In genomic region chr20:61173267-61173666, GRCh38 we compare ENCODE assay signal across 1 cellular context.
TF ChIP-seq lines count a peak whose summit lies in the region.

No MANE protein-coding gene starts in this region.

TF ChIP-seq in HepG2, 621 proteins besides CTCF, POLR2A, EP300 and RAD21 (continued from another document and continues in another):
- TF ChIP-seq, protein P1, sequence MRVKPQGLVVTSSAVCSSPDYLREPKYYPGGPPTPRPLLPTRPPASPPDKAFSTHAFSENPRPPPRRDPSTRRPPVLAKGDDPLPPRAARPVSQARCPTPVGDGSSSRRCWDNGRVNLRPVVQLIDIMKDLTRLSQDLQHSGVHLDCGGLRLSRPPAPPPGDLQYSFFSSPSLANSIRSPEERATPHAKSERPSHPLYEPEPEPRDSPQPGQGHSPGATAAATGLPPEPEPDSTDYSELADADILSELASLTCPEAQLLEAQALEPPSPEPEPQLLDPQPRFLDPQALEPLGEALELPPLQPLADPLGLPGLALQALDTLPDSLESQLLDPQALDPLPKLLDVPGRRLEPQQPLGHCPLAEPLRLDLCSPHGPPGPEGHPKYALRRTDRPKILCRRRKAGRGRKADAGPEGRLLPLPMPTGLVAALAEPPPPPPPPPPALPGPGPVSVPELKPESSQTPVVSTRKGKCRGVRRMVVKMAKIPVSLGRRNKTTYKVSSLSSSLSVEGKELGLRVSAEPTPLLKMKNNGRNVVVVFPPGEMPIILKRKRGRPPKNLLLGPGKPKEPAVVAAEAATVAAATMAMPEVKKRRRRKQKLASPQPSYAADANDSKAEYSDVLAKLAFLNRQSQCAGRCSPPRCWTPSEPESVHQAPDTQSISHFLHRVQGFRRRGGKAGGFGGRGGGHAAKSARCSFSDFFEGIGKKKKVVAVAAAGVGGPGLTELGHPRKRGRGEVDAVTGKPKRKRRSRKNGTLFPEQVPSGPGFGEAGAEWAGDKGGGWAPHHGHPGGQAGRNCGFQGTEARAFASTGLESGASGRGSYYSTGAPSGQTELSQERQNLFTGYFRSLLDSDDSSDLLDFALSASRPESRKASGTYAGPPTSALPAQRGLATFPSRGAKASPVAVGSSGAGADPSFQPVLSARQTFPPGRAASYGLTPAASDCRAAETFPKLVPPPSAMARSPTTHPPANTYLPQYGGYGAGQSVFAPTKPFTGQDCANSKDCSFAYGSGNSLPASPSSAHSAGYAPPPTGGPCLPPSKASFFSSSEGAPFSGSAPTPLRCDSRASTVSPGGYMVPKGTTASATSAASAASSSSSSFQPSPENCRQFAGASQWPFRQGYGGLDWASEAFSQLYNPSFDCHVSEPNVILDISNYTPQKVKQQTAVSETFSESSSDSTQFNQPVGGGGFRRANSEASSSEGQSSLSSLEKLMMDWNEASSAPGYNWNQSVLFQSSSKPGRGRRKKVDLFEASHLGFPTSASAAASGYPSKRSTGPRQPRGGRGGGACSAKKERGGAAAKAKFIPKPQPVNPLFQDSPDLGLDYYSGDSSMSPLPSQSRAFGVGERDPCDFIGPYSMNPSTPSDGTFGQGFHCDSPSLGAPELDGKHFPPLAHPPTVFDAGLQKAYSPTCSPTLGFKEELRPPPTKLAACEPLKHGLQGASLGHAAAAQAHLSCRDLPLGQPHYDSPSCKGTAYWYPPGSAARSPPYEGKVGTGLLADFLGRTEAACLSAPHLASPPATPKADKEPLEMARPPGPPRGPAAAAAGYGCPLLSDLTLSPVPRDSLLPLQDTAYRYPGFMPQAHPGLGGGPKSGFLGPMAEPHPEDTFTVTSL (CRISPR knock-in tag; IDR thresholded peaks at IDR 0.05; ENCODE audit: borderline replicate concordance), result no peak
- TF ChIP-seq PCBP2 (optimal IDR thresholded peaks at IDR 0.05; ENCODE audit: low read depth, low read length, poor library complexity, severe bottlenecking) (no peak), ZNF264 (CRISPR knock-in tag; IDR thresholded peaks at IDR 0.05) (no peak), KLF12 (CRISPR knock-in tag; IDR thresholded peaks at IDR 0.05; ENCODE audit: borderline replicate concordance) (no peak), E2F2 (CRISPR knock-in tag; IDR thresholded peaks at IDR 0.05; ENCODE audit: borderline replicate concordance) (no peak), NFRKB (IDR thresholded peaks at IDR 0.05) (0 out of 2 replicates have a peak, but pooled peaks have one; percentile 37), ZNF569 (CRISPR knock-in tag; IDR thresholded peaks at IDR 0.05; ENCODE audit: borderline replicate concordance) (no peak), XBP1 (CRISPR knock-in tag; IDR thresholded peaks at IDR 0.05) (no peak), PLRG1 (conservative IDR thresholded peaks at IDR 0.05) (peak; percentile 90; the same call in 1 of the 2 replicates), ATF7 (IDR thresholded peaks at IDR 0.05) (peak; percentile 21; the same call in 1 of the 2 replicates), ATF7 (CRISPR knock-in tag; IDR thresholded peaks at IDR 0.05) (no peak), HNRNPH1 (optimal IDR thresholded peaks at IDR 0.05; ENCODE audit: low read depth, low read length) (no peak), TRIM22 (IDR thresholded peaks at IDR 0.05) (0 out of 2 replicates have a peak, but pooled peaks have one; percentile 45), NR2C2 (CRISPR knock-in tag; IDR thresholded peaks at IDR 0.05; ENCODE audit: borderline replicate concordance) (no peak), FOSL1 (CRISPR knock-in tag; IDR thresholded peaks at IDR 0.05; ENCODE audit: borderline replicate concordance) (no peak), ATM (IDR thresholded peaks at IDR 0.05; ENCODE audit: borderline replicate concordance) (peak; percentile 82; the same call in 1 of the 2 replicates), TBX3 (IDR thresholded peaks at IDR 0.05; ENCODE audit: borderline replicate concordance) (no peak), KLF13 (CRISPR knock-in tag; IDR thresholded peaks at IDR 0.05) (no peak), PHF8 (CRISPR knock-in tag; IDR thresholded peaks at IDR 0.05) (no peak), IKZF1 (IDR thresholded peaks at IDR 0.05) (0 out of 2 replicates have a peak, but pooled peaks have one; percentile 97), CBX2 (IDR thresholded peaks at IDR 0.05; ENCODE audit: low read depth, low read length) (no peak), CBX2 (CRISPR knock-in tag; IDR thresholded peaks at IDR 0.05; ENCODE audit: low read depth) (no peak), ONECUT2 (CRISPR knock-in tag; IDR thresholded peaks at IDR 0.05) (no peak), GTF2F1 (IDR thresholded peaks at IDR 0.05; ENCODE audit: low read length) (no peak), ZNF576 (CRISPR knock-in tag; IDR thresholded peaks at IDR 0.05) (no peak), ZFP36L1 (CRISPR knock-in tag; IDR thresholded peaks at IDR 0.05) (no peak), SOX5 (CRISPR knock-in tag; IDR thresholded peaks at IDR 0.05; ENCODE audit: borderline replicate concordance) (no peak), ZEB1 (IDR thresholded peaks at IDR 0.05; ENCODE audit: insufficient replicate concordance, low read depth) (no peak), NONO (IDR thresholded peaks at IDR 0.05) (no peak), NONO (CRISPR knock-in tag; conservative IDR thresholded peaks at IDR 0.05) (no peak)
- TF ChIP-seq, protein P2, sequence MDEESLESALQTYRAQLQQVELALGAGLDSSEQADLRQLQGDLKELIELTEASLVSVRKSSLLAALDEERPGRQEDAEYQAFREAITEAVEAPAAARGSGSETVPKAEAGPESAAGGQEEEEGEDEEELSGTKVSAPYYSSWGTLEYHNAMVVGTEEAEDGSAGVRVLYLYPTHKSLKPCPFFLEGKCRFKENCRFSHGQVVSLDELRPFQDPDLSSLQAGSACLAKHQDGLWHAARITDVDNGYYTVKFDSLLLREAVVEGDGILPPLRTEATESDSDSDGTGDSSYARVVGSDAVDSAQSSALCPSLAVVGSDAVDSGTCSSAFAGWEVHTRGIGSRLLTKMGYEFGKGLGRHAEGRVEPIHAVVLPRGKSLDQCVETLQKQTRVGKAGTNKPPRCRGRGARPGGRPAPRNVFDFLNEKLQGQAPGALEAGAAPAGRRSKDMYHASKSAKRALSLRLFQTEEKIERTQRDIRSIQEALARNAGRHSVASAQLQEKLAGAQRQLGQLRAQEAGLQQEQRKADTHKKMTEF (CRISPR knock-in tag; IDR thresholded peaks at IDR 0.05), result no peak
- TF ChIP-seq, protein P3, sequence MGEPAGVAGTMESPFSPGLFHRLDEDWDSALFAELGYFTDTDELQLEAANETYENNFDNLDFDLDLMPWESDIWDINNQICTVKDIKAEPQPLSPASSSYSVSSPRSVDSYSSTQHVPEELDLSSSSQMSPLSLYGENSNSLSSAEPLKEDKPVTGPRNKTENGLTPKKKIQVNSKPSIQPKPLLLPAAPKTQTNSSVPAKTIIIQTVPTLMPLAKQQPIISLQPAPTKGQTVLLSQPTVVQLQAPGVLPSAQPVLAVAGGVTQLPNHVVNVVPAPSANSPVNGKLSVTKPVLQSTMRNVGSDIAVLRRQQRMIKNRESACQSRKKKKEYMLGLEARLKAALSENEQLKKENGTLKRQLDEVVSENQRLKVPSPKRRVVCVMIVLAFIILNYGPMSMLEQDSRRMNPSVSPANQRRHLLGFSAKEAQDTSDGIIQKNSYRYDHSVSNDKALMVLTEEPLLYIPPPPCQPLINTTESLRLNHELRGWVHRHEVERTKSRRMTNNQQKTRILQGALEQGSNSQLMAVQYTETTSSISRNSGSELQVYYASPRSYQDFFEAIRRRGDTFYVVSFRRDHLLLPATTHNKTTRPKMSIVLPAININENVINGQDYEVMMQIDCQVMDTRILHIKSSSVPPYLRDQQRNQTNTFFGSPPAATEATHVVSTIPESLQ (CRISPR knock-in tag; conservative IDR thresholded peaks at IDR 0.05), result no peak
- TF ChIP-seq, protein P4, sequence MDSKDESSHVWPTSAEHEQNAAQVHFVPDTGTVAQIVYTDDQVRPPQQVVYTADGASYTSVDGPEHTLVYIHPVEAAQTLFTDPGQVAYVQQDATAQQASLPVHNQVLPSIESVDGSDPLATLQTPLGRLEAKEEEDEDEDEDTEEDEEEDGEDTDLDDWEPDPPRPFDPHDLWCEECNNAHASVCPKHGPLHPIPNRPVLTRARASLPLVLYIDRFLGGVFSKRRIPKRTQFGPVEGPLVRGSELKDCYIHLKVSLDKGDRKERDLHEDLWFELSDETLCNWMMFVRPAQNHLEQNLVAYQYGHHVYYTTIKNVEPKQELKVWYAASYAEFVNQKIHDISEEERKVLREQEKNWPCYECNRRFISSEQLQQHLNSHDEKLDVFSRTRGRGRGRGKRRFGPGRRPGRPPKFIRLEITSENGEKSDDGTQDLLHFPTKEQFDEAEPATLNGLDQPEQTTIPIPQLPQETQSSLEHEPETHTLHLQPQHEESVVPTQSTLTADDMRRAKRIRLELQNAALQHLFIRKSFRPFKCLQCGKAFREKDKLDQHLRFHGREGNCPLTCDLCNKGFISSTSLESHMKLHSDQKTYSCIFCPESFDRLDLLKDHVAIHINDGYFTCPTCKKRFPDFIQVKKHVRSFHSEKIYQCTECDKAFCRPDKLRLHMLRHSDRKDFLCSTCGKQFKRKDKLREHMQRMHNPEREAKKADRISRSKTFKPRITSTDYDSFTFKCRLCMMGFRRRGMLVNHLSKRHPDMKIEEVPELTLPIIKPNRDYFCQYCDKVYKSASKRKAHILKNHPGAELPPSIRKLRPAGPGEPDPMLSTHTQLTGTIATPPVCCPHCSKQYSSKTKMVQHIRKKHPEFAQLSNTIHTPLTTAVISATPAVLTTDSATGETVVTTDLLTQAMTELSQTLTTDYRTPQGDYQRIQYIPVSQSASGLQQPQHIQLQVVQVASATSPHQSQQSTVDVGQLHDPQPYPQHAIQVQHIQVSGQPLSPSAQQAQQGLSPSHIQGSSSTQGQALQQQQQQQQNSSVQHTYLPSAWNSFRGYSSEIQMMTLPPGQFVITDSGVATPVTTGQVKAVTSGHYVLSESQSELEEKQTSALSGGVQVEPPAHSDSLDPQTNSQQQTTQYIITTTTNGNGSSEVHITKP (CRISPR knock-in tag; IDR thresholded peaks at IDR 0.05; ENCODE audit: low read depth), result no peak
- TF ChIP-seq, protein P5, sequence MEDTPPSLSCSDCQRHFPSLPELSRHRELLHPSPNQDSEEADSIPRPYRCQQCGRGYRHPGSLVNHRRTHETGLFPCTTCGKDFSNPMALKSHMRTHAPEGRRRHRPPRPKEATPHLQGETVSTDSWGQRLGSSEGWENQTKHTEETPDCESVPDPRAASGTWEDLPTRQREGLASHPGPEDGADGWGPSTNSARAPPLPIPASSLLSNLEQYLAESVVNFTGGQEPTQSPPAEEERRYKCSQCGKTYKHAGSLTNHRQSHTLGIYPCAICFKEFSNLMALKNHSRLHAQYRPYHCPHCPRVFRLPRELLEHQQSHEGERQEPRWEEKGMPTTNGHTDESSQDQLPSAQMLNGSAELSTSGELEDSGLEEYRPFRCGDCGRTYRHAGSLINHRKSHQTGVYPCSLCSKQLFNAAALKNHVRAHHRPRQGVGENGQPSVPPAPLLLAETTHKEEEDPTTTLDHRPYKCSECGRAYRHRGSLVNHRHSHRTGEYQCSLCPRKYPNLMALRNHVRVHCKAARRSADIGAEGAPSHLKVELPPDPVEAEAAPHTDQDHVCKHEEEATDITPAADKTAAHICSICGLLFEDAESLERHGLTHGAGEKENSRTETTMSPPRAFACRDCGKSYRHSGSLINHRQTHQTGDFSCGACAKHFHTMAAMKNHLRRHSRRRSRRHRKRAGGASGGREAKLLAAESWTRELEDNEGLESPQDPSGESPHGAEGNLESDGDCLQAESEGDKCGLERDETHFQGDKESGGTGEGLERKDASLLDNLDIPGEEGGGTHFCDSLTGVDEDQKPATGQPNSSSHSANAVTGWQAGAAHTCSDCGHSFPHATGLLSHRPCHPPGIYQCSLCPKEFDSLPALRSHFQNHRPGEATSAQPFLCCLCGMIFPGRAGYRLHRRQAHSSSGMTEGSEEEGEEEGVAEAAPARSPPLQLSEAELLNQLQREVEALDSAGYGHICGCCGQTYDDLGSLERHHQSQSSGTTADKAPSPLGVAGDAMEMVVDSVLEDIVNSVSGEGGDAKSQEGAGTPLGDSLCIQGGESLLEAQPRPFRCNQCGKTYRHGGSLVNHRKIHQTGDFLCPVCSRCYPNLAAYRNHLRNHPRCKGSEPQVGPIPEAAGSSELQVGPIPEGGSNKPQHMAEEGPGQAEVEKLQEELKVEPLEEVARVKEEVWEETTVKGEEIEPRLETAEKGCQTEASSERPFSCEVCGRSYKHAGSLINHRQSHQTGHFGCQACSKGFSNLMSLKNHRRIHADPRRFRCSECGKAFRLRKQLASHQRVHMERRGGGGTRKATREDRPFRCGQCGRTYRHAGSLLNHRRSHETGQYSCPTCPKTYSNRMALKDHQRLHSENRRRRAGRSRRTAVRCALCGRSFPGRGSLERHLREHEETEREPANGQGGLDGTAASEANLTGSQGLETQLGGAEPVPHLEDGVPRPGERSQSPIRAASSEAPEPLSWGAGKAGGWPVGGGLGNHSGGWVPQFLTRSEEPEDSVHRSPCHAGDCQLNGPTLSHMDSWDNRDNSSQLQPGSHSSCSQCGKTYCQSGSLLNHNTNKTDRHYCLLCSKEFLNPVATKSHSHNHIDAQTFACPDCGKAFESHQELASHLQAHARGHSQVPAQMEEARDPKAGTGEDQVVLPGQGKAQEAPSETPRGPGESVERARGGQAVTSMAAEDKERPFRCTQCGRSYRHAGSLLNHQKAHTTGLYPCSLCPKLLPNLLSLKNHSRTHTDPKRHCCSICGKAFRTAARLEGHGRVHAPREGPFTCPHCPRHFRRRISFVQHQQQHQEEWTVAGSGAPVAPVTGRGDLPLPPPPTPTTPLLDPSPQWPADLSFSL (CRISPR knock-in tag; IDR thresholded peaks at IDR 0.05), result no peak
- TF ChIP-seq, protein P6, sequence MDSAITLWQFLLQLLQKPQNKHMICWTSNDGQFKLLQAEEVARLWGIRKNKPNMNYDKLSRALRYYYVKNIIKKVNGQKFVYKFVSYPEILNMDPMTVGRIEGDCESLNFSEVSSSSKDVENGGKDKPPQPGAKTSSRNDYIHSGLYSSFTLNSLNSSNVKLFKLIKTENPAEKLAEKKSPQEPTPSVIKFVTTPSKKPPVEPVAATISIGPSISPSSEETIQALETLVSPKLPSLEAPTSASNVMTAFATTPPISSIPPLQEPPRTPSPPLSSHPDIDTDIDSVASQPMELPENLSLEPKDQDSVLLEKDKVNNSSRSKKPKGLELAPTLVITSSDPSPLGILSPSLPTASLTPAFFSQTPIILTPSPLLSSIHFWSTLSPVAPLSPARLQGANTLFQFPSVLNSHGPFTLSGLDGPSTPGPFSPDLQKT (CRISPR knock-in tag; IDR thresholded peaks at IDR 0.05; ENCODE audit: borderline replicate concordance), result no peak
